Comparison of ENCODE assay signal across 9 cellular contexts in the genomic region with DNA sequence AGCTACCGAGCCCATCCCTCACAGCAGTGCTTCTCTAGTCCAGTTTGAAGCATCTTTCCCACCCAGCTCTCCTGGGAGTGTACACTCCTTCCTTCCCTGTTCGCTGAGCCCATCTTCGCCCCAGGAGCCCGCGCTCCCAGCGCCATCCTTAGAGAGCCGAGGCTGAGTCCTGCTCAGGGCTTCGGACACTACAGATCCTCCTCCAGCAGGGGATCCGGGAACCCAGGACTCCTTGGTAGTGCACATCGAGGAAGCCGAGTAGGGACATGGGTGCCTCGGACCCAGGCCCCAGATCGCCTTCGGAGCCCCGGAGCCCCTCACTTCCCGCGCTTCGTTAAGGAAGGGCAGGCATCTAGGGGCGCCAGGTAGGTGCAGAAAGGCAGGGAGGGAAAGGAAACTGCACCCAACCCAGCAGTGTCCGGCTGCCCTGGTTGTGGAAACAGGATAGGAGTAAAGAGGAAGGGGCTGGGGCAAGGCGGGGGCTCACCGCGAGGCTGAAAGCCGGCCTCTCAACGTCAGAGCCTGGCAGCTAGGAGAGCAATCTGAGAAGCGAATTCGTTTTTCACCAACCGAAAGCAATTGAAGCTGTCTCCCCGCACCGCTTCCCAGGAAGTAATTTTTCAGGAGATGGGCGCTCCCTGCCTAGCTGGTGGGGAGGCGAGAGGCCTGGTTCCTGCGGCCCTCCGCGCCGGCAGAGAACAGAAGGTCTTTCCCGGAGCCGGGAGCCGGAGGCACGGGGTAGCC. TPM values are rescaled to one million over a fixed set of nuclear protein-coding genes. Genes with fewer than 3 reads are reported as not detected.
DNase-seq lines count a peak whose midpoint lies in the region; ATAC-seq and TF ChIP-seq lines count a peak whose summit lies in the region.
"Had no signal": no experiment of that assay in that cellular context is flagged by ENCODE, and none has a peak within 500 bp of the region (broad histone marks: within the 10 kb centered on the region; RNA-seq: fewer than 3 reads in every experiment).

No MANE protein-coding gene starts in this region.

- H3K9me3 ChIP-seq in esophagus squamous epithelium (no peaks in the 10 kb centered on the region), psoas muscle (no peaks in the 10 kb centered on the region)

- H3K4me3 ChIP-seq in esophagus squamous epithelium (peak overlapping the region; percentile 19 to 60 (median 32)), psoas muscle (peak overlapping the region; percentile 61)

- H3K36me3 ChIP-seq in esophagus squamous epithelium (no peaks in the 10 kb centered on the region), psoas muscle (ENCODE audit: insufficient read depth in 1 of 2, low read depth in 1 of 2) (no peaks in the 10 kb centered on the region)

- no peak for TF ChIP-seq CTCF in esophagus squamous epithelium (IDR thresholded peaks at IDR 0.05)
- TF ChIP-seq CTCF in psoas muscle (IDR thresholded peaks at IDR 0.05) = no peak

- DNase-seq in DMS 273 (lab: John Stamatoyannopoulos, UW; ENCODE audit: unreplicated experiment) = peak; percentile 48
- DNase-seq in DMS 273 treated with DMSO at 0.1 percent for 48 hours (lab: John Stamatoyannopoulos, UW) = no peak
- DNase-seq in RKO (ENCODE audit: low spot score) = peak; percentile 51
- no peak for DNase-seq in esophagus squamous epithelium (lab: John Stamatoyannopoulos, UW)
- DNase-seq in psoas muscle = no peak
- DNase-seq in posterior vena cava (ENCODE audit: low spot score) = no peak

- no peak for TF ChIP-seq POLR2A in esophagus squamous epithelium (IDR thresholded peaks at IDR 0.05)

- peak in 1 of 4 donors; percentile 52 for ATAC-seq in psoas muscle
- ATAC-seq in GM18502 (IDR thresholded peaks at IDR 0.05; ENCODE audit: poor library complexity, unreplicated experiment) = no peak
- ATAC-seq in GM21381 (IDR thresholded peaks at IDR 0.05; ENCODE audit: unreplicated experiment) = no peak

- H3K27me3 ChIP-seq in esophagus squamous epithelium (peaks cover 45 to 100% (median 73%) of the 10 kb centered on the region in 4 donors), psoas muscle (ENCODE audit: insufficient read depth in 3 of 3, low read length in 2 of 3) (peaks cover 4 to 98% (median 68%) of the 10 kb centered on the region in 3 donors)

- H3K4me1 ChIP-seq in esophagus squamous epithelium (peaks cover 29 to 66% (median 30%) of the 10 kb centered on the region in 3 donors), psoas muscle (peaks cover 23% of the 10 kb centered on the region)

- WGBS in esophagus squamous epithelium, 2 donors = 0 to 4% methylated on average over 12 to 23 of the region's 40 CpGs
- WGBS in psoas muscle, 3 donors = 1 to 2% (median 1%) methylated on average over 37 to 40 of the region's 40 CpGs

- H3K27ac ChIP-seq in esophagus squamous epithelium = no peak overlapping the region
- H3K27ac ChIP-seq in psoas muscle = no peak overlapping the region
- H3K27ac ChIP-seq: 22Rv1 had no signal

- intact Hi-C loops in esophagus squamous epithelium (cut with DNase I) (no loop called here), psoas muscle (cut with DNase I) (no loop called here), posterior vena cava (cut with DNase I) (no loop called here)

RNA-seq across cellular contexts. Expression of gene PDX1, which starts 1.0 kb away (rescaled TPM):
- total RNA-seq in esophagus squamous epithelium = not detected
- total RNA-seq in psoas muscle = not detected
- not detected for polyA plus RNA-seq in psoas muscle
- total RNA-seq in posterior vena cava = not detected

RNA-seq across cellular contexts. Expression of gene CDX2, which starts 48.3 kb away (rescaled TPM):
- total RNA-seq in esophagus squamous epithelium = not detected
- not detected for total RNA-seq in psoas muscle
- under 1 TPM in 1 of 3 donors, not detected in 2; 0.03 TPM for polyA plus RNA-seq in psoas muscle
- not detected for total RNA-seq in posterior vena cava

Comparison
In these comparisons a context has a peak if more than half of its experiments do, and no peak if none do; other contexts are left out.
1. DNase-seq: peak in DMS 273 (single experiment) and RKO (single experiment); none in DMS 273 treated with DMSO at 0.1 percent for 48 hours (single experiment), esophagus squamous epithelium (single experiment), psoas muscle (0 of 2) and posterior vena cava (single experiment).